Comparison of ENCODE assay signal across 10 cellular contexts in the genomic region with DNA sequence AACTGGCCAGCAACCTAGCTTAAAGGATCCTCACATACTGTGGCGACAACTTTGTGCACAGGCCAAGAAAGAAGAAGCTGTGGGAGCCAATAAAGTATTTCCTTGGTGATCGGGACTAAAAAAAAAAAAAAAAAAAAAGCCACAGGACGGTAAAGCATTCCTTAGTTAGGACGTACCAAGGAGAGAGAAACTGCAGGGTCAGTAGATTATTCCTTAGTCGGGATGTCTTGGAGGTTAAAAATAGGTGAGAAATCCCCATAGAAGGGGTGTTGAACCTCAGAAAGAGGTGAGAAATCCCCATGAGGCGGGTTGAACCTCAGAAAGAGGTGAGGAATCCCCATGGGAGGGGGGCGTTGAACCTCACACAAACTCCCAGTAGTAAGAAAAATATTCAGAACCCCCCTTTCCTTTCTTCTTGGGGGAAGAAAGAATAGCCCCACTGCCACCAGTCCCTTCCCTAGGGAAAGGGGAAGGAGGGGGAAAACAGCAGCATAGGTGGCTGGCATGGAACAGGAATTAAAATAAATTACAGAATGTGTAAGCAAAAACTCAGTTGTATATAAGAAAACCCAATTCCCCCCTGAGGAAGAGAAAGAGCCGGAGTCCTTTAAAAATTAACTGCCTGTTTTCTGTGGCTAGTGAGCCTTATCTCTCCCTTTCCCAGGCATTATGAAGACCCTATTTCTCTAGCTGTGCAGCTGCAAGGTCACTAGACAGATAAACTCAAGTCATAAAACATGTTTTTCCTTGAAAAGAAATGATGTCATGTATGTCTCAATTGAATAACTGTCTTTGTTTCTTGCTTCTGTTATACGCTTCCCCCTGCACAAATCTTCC. TPM values are rescaled to one million over a fixed set of nuclear protein-coding genes. Genes with fewer than 3 reads are reported as not detected.
A peak's percentile ranks its signal among the peaks of the same experiment; 100 is the strongest.
DNase-seq lines count a peak whose midpoint lies in the region; ATAC-seq and TF ChIP-seq lines count a peak whose summit lies in the region.
"Had no signal": no experiment of that assay in that cellular context is flagged by ENCODE, and none has a peak within 500 bp of the region (broad histone marks: within the 10 kb centered on the region; RNA-seq: fewer than 3 reads in every experiment).

No MANE protein-coding gene starts in this region.

- no peaks in the 10 kb centered on the region; the same call in 1 of the 2 replicates for H3F3A ChIP-seq in PC-9 (ENCODE audit: insufficient read depth, low read depth)

- peaks cover 1 to 12% of the 10 kb centered on the region in 2 donors for H3K36me3 Mint-ChIP-seq in activated T-cell treated with anti-CD3 and anti-CD28 coated beads, Interleukin-2, amount 50 U/mL, for 72 hours (ENCODE audit: insufficient read depth in 2 of 2)
- peaks cover 60% of the 10 kb centered on the region for H3K36me3 Mint-ChIP-seq in activated CD8-positive, alpha-beta T cell treated with anti-CD3 and anti-CD28 coated beads, Interleukin-2, amount 10 ng/mL, durations not matched to agents 7 days and 5 days (ENCODE audit: low read depth)
- H3K36me3 Mint-ChIP-seq in activated CD4-positive, alpha-beta T cell treated with anti-CD3 and anti-CD28 coated beads, Interleukin-2, amount 10 ng/mL, durations not matched to agents 24 days and 14 days (ENCODE audit: low read depth): no peaks in the 10 kb centered on the region

- intact Hi-C loops in tibial artery (cut with DNase I; ENCODE audit: low total_unique reads): loop anchor here (10.0 kb wide), 1 partner anchor 148 kb away; a partner anchor contains a TSS
- intact Hi-C loops in activated CD4-positive, alpha-beta T cell treated with anti-CD3 and anti-CD28 coated beads, Interleukin-2, amount 10 ng/mL, durations not matched to agents 24 days and 14 days (cut with micrococcal nuclease): loop anchor here (5.0 to 10.0 kb wide), 2 partner anchors 71 to 148 kb away; a partner anchor contains a TSS
- intact Hi-C loops in PC-9 (cut with micrococcal nuclease; ENCODE audit: unreplicated experiment): loop anchor here (10.0 kb wide), 1 partner anchor 392 kb away; no protein-coding TSS in a partner anchor

- H3K9me3 Mint-ChIP-seq in activated T-cell treated with anti-CD3 and anti-CD28 coated beads, Interleukin-2, amount 50 U/mL, for 72 hours: no peaks in the 10 kb centered on the region
- H3K9me3 Mint-ChIP-seq in activated CD8-positive, alpha-beta T cell treated with anti-CD3 and anti-CD28 coated beads, Interleukin-2, amount 10 ng/mL, durations not matched to agents 7 days and 5 days (ENCODE audit: insufficient read depth): peaks cover 3% of the 10 kb centered on the region
- H3K9me3 Mint-ChIP-seq in activated CD4-positive, alpha-beta T cell treated with anti-CD3 and anti-CD28 coated beads, Interleukin-2, amount 10 ng/mL, durations not matched to agents 24 days and 14 days: no peaks in the 10 kb centered on the region

- H3K27me3 ChIP-seq in tibial artery (no peaks in the 10 kb centered on the region), PC-9 (ENCODE audit: insufficient read depth, low read depth) (no peaks in the 10 kb centered on the region)

- H3K4me3 ChIP-seq in tibial artery: peak overlapping the region in 1 of 2 donors; percentile 64
- H3K4me3 ChIP-seq in PC-9: no peak overlapping the region

- no peak for TF ChIP-seq CTCF in tibial artery (IDR thresholded peaks at IDR 0.05)
- no peak for TF ChIP-seq CTCF in PC-9 (conservative IDR thresholded peaks at IDR 0.05)

- H3K36me3 ChIP-seq in tibial artery (no peaks in the 10 kb centered on the region), PC-9 (ENCODE audit: low read depth) (no peaks in the 10 kb centered on the region)

- no peaks in the 10 kb centered on the region for H3K9me2 ChIP-seq in PC-9 (ENCODE audit: insufficient read depth)

- H3K9me3 ChIP-seq in tibial artery: no peaks in the 10 kb centered on the region
- H3K9me3 ChIP-seq in PC-9 (ENCODE audit: insufficient read depth, low read depth): no peaks in the 10 kb centered on the region

- H3K4me3 Mint-ChIP-seq in activated T-cell treated with anti-CD3 and anti-CD28 coated beads, Interleukin-2, amount 50 U/mL, for 72 hours: no peak overlapping the region
- H3K4me3 Mint-ChIP-seq in activated CD8-positive, alpha-beta T cell treated with anti-CD3 and anti-CD28 coated beads, Interleukin-2, amount 10 ng/mL, durations not matched to agents 7 days and 5 days: no peak overlapping the region
- H3K4me3 Mint-ChIP-seq in activated CD4-positive, alpha-beta T cell treated with anti-CD3 and anti-CD28 coated beads, Interleukin-2, amount 10 ng/mL, durations not matched to agents 24 days and 14 days: no peak overlapping the region

- H3K27ac ChIP-seq in tibial artery (peak overlapping the region; percentile 83 to 91), PC-9 (no peak overlapping the region)

- POLR2A ChIA-PET in activated CD8-positive, alpha-beta T cell treated with anti-CD3 and anti-CD28 coated beads, Interleukin-2, amount 10 ng/mL, durations not matched to agents 7 days and 5 days (lab: Charles Lee): interaction anchor here (1.0 to 1.3 kb wide), 2 partner anchors 10 to 137 kb away, joined by 4 to 5 read pairs; no protein-coding TSS in a partner anchor
- POLR2A ChIA-PET in PC-9 (lab: Charles Lee; ENCODE audit: unreplicated experiment): interaction anchor here (0.7 kb wide), 1 partner anchor 173 kb away, joined by 7 read pairs; no protein-coding TSS in a partner anchor

- CTCF ChIA-PET in activated CD8-positive, alpha-beta T cell treated with anti-CD3 and anti-CD28 coated beads, Interleukin-2, amount 10 ng/mL, durations not matched to agents 7 days and 5 days (lab: Charles Lee): interaction anchor here (1.0 kb wide), 2 partner anchors 191 to 196 kb away, joined by 3 read pairs; no protein-coding TSS in a partner anchor
- CTCF ChIA-PET in PC-9 (lab: Charles Lee): interaction anchor here (0.6 to 0.7 kb wide), 2 partner anchors 40 to 172 kb away, joined by 3 to 5 read pairs; no protein-coding TSS in a partner anchor

- peak overlapping the region; percentile 76 for H3K27ac Mint-ChIP-seq in activated T-cell treated with anti-CD3 and anti-CD28 coated beads, Interleukin-2, amount 50 U/mL, for 72 hours
- H3K27ac Mint-ChIP-seq in activated CD8-positive, alpha-beta T cell treated with anti-CD3 and anti-CD28 coated beads, Interleukin-2, amount 10 ng/mL, durations not matched to agents 7 days and 5 days: peak overlapping the region; percentile 59
- H3K27ac Mint-ChIP-seq in activated CD4-positive, alpha-beta T cell treated with anti-CD3 and anti-CD28 coated beads, Interleukin-2, amount 10 ng/mL, durations not matched to agents 24 days and 14 days: no peak overlapping the region

- DNase-seq in activated T-cell treated with anti-CD3 and anti-CD28 coated beads, Interleukin-2, amount 50 U/mL, for 72 hours: peak in 1 of 2 donors; percentile 25
- no peak for DNase-seq in activated T-cell treated with anti-CD3 and anti-CD28 coated beads for 4 hours
- DNase-seq in activated CD8-positive, alpha-beta T cell treated with anti-CD3 and anti-CD28 coated beads, Interleukin-2, amount 10 ng/mL, durations not matched to agents 7 days and 5 days: no peak
- DNase-seq in kidney tubule cell (ENCODE audit: low spot score): peak; percentile 84
- no peak for DNase-seq in tibial artery
- DNase-seq in activated CD4-positive, alpha-beta T cell treated with anti-CD3 and anti-CD28 coated beads, Interleukin-2, amount 10 ng/mL, durations not matched to agents 24 days and 14 days: no peak
- no peak for DNase-seq in PC-9
- DNase-seq in SK-N-DZ (ENCODE audit: low spot score): no peak
- DNase-seq: NCI-H1694 treated with DMSO at 0.1 percent for 48 hours had no signal

- H3K27me3 Mint-ChIP-seq in activated T-cell treated with anti-CD3 and anti-CD28 coated beads, Interleukin-2, amount 50 U/mL, for 72 hours (ENCODE audit: low read depth): no peaks in the 10 kb centered on the region
- no peaks in the 10 kb centered on the region for H3K27me3 Mint-ChIP-seq in activated CD8-positive, alpha-beta T cell treated with anti-CD3 and anti-CD28 coated beads, Interleukin-2, amount 10 ng/mL, durations not matched to agents 7 days and 5 days (ENCODE audit: low read depth)
- peaks cover 30% of the 10 kb centered on the region for H3K27me3 Mint-ChIP-seq in activated CD4-positive, alpha-beta T cell treated with anti-CD3 and anti-CD28 coated beads, Interleukin-2, amount 10 ng/mL, durations not matched to agents 24 days and 14 days

- no peak overlapping the region for H2AFZ ChIP-seq in PC-9

- H4K20me1 ChIP-seq in PC-9 (ENCODE audit: insufficient read depth): no peaks in the 10 kb centered on the region

- no peaks in the 10 kb centered on the region for H3K79me2 ChIP-seq in PC-9 (ENCODE audit: low read depth)

- no TSS peak for BruUV-seq in PC-9 (replicated peaks; lab: Mats Ljungman, UMichigan)

- H3K4me1 Mint-ChIP-seq in activated T-cell treated with anti-CD3 and anti-CD28 coated beads, Interleukin-2, amount 50 U/mL, for 72 hours (ENCODE audit: low read depth): peaks cover 34% of the 10 kb centered on the region
- H3K4me1 Mint-ChIP-seq in activated CD8-positive, alpha-beta T cell treated with anti-CD3 and anti-CD28 coated beads, Interleukin-2, amount 10 ng/mL, durations not matched to agents 7 days and 5 days (ENCODE audit: low read depth): peaks cover 34% of the 10 kb centered on the region
- H3K4me1 Mint-ChIP-seq in activated CD4-positive, alpha-beta T cell treated with anti-CD3 and anti-CD28 coated beads, Interleukin-2, amount 10 ng/mL, durations not matched to agents 24 days and 14 days: peaks cover 3% of the 10 kb centered on the region

- no peak overlapping the region; the same call in 1 of the 2 replicates for H3K4me2 ChIP-seq in PC-9

- H3K4me1 ChIP-seq in tibial artery (peaks cover 0 to 37% (median 24%) of the 10 kb centered on the region in 4 donors), PC-9 (replicated peaks; ENCODE audit: insufficient read depth) (peaks cover 30% of the 10 kb centered on the region)

- ATAC-seq in activated T-cell treated with anti-CD3 and anti-CD28 coated beads, Interleukin-2, amount 50 U/mL, for 72 hours (replicated peaks in 1 of 2): no peak
- no peak for ATAC-seq in activated CD8-positive, alpha-beta T cell treated with anti-CD3 and anti-CD28 coated beads, Interleukin-2, amount 10 ng/mL, durations not matched to agents 7 days and 5 days

RNA-seq across cellular contexts. Expression of a gene that starts 26.8 kb away (rescaled TPM):
- total RNA-seq in activated T-cell treated with anti-CD3 and anti-CD28 coated beads, Interleukin-2, amount 50 U/mL, for 72 hours: 10 to 100 TPM; 18.9 to 23.6 TPM
- total RNA-seq in activated CD8-positive, alpha-beta T cell treated with anti-CD3 and anti-CD28 coated beads, Interleukin-2, amount 10 ng/mL, durations not matched to agents 7 days and 5 days: 100 to 1,000 TPM; 117 to 123 TPM
- total RNA-seq in activated CD4-positive, alpha-beta T cell treated with anti-CD3 and anti-CD28 coated beads, Interleukin-2, amount 10 ng/mL, durations not matched to agents 24 days and 14 days: not detected in 2 replicates
- total RNA-seq in PC-9 (2021): not detected in 2 replicates
- polyA plus RNA-seq in SK-N-DZ (2014; cell fraction: cytosol; rRNA removed): 0.24 and 0.27 TPM in 2 replicates
- 2.6 and 5.3 TPM in 2 replicates for polyA plus RNA-seq in SK-N-DZ (2014; cell fraction: nucleus; rRNA removed)

RNA-seq across cellular contexts. Expression of a gene that starts 46.5 kb away (rescaled TPM):
- total RNA-seq in activated T-cell treated with anti-CD3 and anti-CD28 coated beads, Interleukin-2, amount 50 U/mL, for 72 hours: 1 to 10 TPM; 6.1 to 7.1 TPM
- total RNA-seq in activated CD8-positive, alpha-beta T cell treated with anti-CD3 and anti-CD28 coated beads, Interleukin-2, amount 10 ng/mL, durations not matched to agents 7 days and 5 days: 1 to 10 TPM; 3.6 to 4.9 TPM
- not detected in 2 replicates for total RNA-seq in activated CD4-positive, alpha-beta T cell treated with anti-CD3 and anti-CD28 coated beads, Interleukin-2, amount 10 ng/mL, durations not matched to agents 24 days and 14 days
- not detected in 2 replicates for total RNA-seq in PC-9 (2021)
- polyA plus RNA-seq in SK-N-DZ (2014; cell fraction: cytosol; rRNA removed): not detected in 2 replicates
- 1.1 TPM in 1 of 2 replicates, not detected in the other for polyA plus RNA-seq in SK-N-DZ (2014; cell fraction: nucleus; rRNA removed)

RNA-seq across cellular contexts. Expression of a gene that starts 55.4 kb away (rescaled TPM):
- 1 to 10 TPM; 2.0 to 6.6 TPM for total RNA-seq in activated T-cell treated with anti-CD3 and anti-CD28 coated beads, Interleukin-2, amount 50 U/mL, for 72 hours
- 1 to 10 TPM; 7.6 to 8.8 TPM for total RNA-seq in activated CD8-positive, alpha-beta T cell treated with anti-CD3 and anti-CD28 coated beads, Interleukin-2, amount 10 ng/mL, durations not matched to agents 7 days and 5 days
- total RNA-seq in activated CD4-positive, alpha-beta T cell treated with anti-CD3 and anti-CD28 coated beads, Interleukin-2, amount 10 ng/mL, durations not matched to agents 24 days and 14 days: 1.2 and 1.7 TPM in 2 replicates
- 0.68 and 1.2 TPM in 2 replicates for total RNA-seq in PC-9 (2021)
- 0.09 and 0.27 TPM in 2 replicates for polyA plus RNA-seq in SK-N-DZ (2014; cell fraction: cytosol; rRNA removed)
- not detected in 2 replicates for polyA plus RNA-seq in SK-N-DZ (2014; cell fraction: nucleus; rRNA removed)

RNA-seq across cellular contexts. Expression of a gene that starts 57.3 kb away (rescaled TPM):
- 1 to 10 TPM; 2.5 to 2.8 TPM for total RNA-seq in activated T-cell treated with anti-CD3 and anti-CD28 coated beads, Interleukin-2, amount 50 U/mL, for 72 hours
- total RNA-seq in activated CD8-positive, alpha-beta T cell treated with anti-CD3 and anti-CD28 coated beads, Interleukin-2, amount 10 ng/mL, durations not matched to agents 7 days and 5 days: 1 to 10 TPM; 1.3 to 2.1 TPM
- not detected in 2 replicates for total RNA-seq in activated CD4-positive, alpha-beta T cell treated with anti-CD3 and anti-CD28 coated beads, Interleukin-2, amount 10 ng/mL, durations not matched to agents 24 days and 14 days
- total RNA-seq in PC-9 (2021): not detected in 2 replicates
- polyA plus RNA-seq in SK-N-DZ (2014; cell fraction: cytosol; rRNA removed): not detected in 2 replicates
- polyA plus RNA-seq in SK-N-DZ (2014; cell fraction: nucleus; rRNA removed): not detected in 2 replicates
- total RNA-seq: left colon had no signal

Comparison
In these comparisons a context has a peak if more than half of its experiments do, and no peak if none do; other contexts are left out.
1. RNA of a gene that starts 26.8 kb away (total RNA-seq): 117 to 123 TPM in activated CD8-positive, alpha-beta T cell treated with anti-CD3 and anti-CD28 coated beads, Interleukin-2, amount 10 ng/mL, durations not matched to agents 7 days and 5 days and 18.9 to 23.6 TPM in activated T-cell treated with anti-CD3 and anti-CD28 coated beads, Interleukin-2, amount 50 U/mL, for 72 hours; not detected in activated CD4-positive, alpha-beta T cell treated with anti-CD3 and anti-CD28 coated beads, Interleukin-2, amount 10 ng/mL, durations not matched to agents 24 days and 14 days and not detected in PC-9; every median in the first group is over 10 times any median in the second.